1 cellular context compared by ENCODE assay signal in genomic region chr12:7872565-7873304, GRCh38.
TF ChIP-seq lines count a peak whose summit lies in the region.

Gene SLC2A14 (minus strand): TSS chr12:7872915. CDS start chr12:7869880, 3,035 bp downstream.

TF ChIP-seq in IMR-90, 13 proteins besides CTCF, POLR2A, EP300 and RAD21:
- TF ChIP-seq CEBPB (IDR thresholded peaks at IDR 0.05; ENCODE audit: low read depth, low read length) (no peak), RCOR1 (IDR thresholded peaks at IDR 0.05; ENCODE audit: insufficient replicate concordance, low read length) (no peak)
TF ChIP-seq in IMR-90: peak in this region for 0.
